In the genomic region with DNA sequence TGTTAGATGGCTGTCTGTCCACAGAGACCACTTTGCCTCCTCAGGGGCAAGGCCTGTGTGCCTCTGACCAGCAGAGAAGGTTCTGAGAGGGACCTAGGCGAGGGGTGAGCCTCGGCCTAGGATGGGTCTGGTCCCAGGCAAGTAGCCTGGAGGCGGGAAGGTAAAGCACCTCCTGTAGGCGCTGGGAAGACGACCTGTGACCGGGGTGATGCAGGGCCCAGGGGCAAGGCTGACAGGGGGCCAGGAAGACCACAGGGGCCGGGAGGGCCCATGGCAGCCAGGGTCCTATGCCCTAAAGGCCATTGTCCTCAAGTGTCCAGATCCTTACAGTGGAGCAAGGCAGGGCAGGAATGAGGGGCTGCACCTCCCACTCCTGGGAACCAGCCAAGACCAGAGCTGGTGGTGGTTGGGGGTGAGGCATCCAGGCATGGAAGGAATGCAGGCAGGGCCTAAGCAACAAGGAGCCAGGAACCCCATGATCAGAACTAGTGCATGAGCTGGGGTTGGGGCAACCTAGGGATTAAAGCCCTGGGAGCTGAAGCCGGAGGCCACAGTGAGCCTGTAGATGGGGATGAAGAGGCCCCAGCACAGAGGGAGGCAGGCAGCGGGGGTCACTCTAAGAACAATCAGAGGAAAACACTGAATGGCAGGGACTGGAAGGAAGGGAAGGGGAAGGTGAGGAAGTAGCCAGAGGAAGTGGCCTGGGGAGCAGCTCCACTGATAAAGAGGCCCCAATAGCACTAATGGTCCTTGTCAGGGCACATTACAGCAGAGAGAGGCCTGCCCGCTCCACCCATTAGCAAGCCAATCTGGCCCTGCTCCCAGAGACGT, we compare ENCODE assay signal across 1 cellular context.
TF ChIP-seq lines count a peak whose summit lies in the region.

No MANE protein-coding gene starts in this region.

TF ChIP-seq in endothelial cell of umbilical vein, 7 proteins besides CTCF, POLR2A, EP300 and RAD21:
- TF ChIP-seq, protein P1, sequence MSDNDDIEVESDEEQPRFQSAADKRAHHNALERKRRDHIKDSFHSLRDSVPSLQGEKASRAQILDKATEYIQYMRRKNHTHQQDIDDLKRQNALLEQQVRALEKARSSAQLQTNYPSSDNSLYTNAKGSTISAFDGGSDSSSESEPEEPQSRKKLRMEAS (IDR thresholded peaks at IDR 0.05; ENCODE audit: insufficient read depth, insufficient read length): no peak
- TF ChIP-seq POLR2AphosphoS5 (IDR thresholded peaks at IDR 0.05; ENCODE audit: insufficient read depth, low read depth, low read length) (peak; percentile 84), MYC (IDR thresholded peaks at IDR 0.05; ENCODE audit: low read depth, low read length) (no peak), GATA2 (IDR thresholded peaks at IDR 0.05; ENCODE audit: insufficient read depth, insufficient read length, low read depth, low read length) (peak; percentile 77), EZH2 (IDR thresholded peaks at IDR 0.05; ENCODE audit: borderline replicate concordance, low read depth, low read length, severe bottlenecking) (no peak), FOS (IDR thresholded peaks at IDR 0.05; ENCODE audit: borderline replicate concordance, insufficient read depth, low read length) (no peak), JUN (IDR thresholded peaks at IDR 0.05; ENCODE audit: borderline replicate concordance, insufficient read depth, insufficient read length, low read depth) (no peak)
